8 cellular contexts compared by ENCODE assay signal in the genomic region with DNA sequence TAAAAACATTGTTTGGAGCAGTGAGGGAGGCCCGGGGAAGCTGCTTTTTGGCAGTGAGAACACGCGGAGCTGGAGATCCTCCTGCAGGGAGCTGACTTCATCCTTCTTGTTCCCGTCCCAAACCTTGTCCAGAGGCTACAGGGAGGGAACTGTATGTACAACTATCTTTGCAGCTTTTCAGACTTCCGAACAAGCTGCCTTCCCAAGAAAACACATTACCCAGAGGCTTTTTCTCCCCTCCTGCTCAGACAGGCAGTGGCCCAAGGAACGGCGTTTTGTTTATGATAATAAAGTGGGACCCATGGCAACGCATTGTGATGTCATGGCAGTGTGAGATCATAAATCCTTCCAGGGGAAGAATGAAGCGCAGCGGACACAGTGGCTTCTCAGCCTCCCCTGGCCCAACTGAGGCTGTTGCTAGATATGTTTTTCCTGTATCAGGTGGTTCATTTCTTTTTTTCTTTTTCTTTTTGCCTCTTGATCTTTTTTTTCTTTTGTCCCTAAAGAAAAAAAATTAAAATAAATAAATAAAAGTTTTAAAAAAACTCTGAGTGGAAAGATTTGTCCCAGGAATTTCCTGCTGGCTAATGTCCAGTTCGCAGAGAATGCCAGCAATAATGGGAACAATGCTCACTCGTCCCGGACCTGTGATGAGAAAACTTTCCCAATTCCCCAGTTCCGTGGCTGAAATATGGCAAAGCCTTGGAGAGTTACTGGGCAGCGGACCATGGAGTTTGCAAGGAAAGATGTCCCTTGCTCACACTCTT.
A peak's percentile ranks its signal among the peaks of the same experiment; 100 is the strongest.
DNase-seq lines count a peak whose midpoint lies in the region; ATAC-seq and TF ChIP-seq lines count a peak whose summit lies in the region.

No MANE protein-coding gene starts in this region.

- H3K4me3 ChIP-seq in body of pancreas: no peak overlapping the region
- peak overlapping the region in 1 of 2 donors; percentile 55 for H3K4me3 ChIP-seq in stomach smooth muscle (ENCODE audit: low read length in 2 of 2)

- peaks cover 11% of the 10 kb centered on the region for H3K4me1 ChIP-seq in body of pancreas
- peaks cover 16% of the 10 kb centered on the region for H3K4me1 ChIP-seq in stomach smooth muscle (ENCODE audit: control insufficient read depth, insufficient read depth, low read length)

- H3K27ac ChIP-seq in body of pancreas: peak overlapping the region in 3 of 4 donors; percentile 11 to 58 (median 44)
- peak overlapping the region; percentile 83 for H3K27ac ChIP-seq in stomach smooth muscle (ENCODE audit: low read length)

- TF ChIP-seq POLR2A in body of pancreas (IDR thresholded peaks at IDR 0.05): no peak

- no peaks in the 10 kb centered on the region for H3K9me3 ChIP-seq in body of pancreas
- H3K9me3 ChIP-seq in stomach smooth muscle (ENCODE audit: control insufficient read depth in 2 of 2, low read length in 2 of 2): no peaks in the 10 kb centered on the region

- no peaks in the 10 kb centered on the region for H3K27me3 ChIP-seq in body of pancreas
- H3K27me3 ChIP-seq in stomach smooth muscle (ENCODE audit: control insufficient read depth in 1 of 2, insufficient read depth in 2 of 2, low read length in 2 of 2): no peaks in the 10 kb centered on the region

- TF ChIP-seq CTCF in body of pancreas (IDR thresholded peaks at IDR 0.05): no peak

- DNase-seq in NCI-H1436 (lab: John Stamatoyannopoulos, UW): peak; percentile 5
- no peak for DNase-seq in NCI-H1436 treated with DMSO at 0.1 percent for 48 hours (lab: John Stamatoyannopoulos, UW)
- DNase-seq in body of pancreas: peak; percentile 49 to 67 (median 56)
- peak; percentile 85 for DNase-seq in kidney glomerular epithelial cell (lab: John Stamatoyannopoulos, UW)
- DNase-seq in NCI-H1092 (lab: John Stamatoyannopoulos, UW): no peak
- DNase-seq in NCI-H345 treated with DMSO at 0.1 percent for 48 hours (lab: John Stamatoyannopoulos, UW; ENCODE audit: unreplicated experiment): no peak

- H3K36me3 ChIP-seq in body of pancreas (replicated peaks in 1 of 2; ENCODE audit: insufficient read depth in 1 of 2, low read depth in 2 of 2) (no peaks in the 10 kb centered on the region), stomach smooth muscle (ENCODE audit: control insufficient read depth in 2 of 2, insufficient read depth in 2 of 2, low read length in 2 of 2) (no peaks in the 10 kb centered on the region)

- ATAC-seq in body of pancreas (peak; percentile 78), GM21717 (IDR thresholded peaks at IDR 0.05; ENCODE audit: unreplicated experiment) (no peak)

- intact Hi-C loops in body of pancreas (cut with DNase I): no loop called here

- WGBS in body of pancreas, 2 donors: 37 to 39% methylated on average over 15 of the region's 15 CpGs

- peak overlapping the region in 1 of 2 donors; percentile 75 for H3K9ac ChIP-seq in stomach smooth muscle (ENCODE audit: low read length in 2 of 2)

Comparison
In these comparisons a context has a peak if more than half of its experiments do, and no peak if none do; other contexts are left out.
1. DNase-seq: peak in NCI-H1436 (single experiment), body of pancreas (4 of 4) and kidney glomerular epithelial cell (single experiment); none in NCI-H1436 treated with DMSO at 0.1 percent for 48 hours (single experiment), NCI-H1092 (single experiment) and NCI-H345 treated with DMSO at 0.1 percent for 48 hours (single experiment).